8 cellular contexts compared by ENCODE assay signal in the genomic region with DNA sequence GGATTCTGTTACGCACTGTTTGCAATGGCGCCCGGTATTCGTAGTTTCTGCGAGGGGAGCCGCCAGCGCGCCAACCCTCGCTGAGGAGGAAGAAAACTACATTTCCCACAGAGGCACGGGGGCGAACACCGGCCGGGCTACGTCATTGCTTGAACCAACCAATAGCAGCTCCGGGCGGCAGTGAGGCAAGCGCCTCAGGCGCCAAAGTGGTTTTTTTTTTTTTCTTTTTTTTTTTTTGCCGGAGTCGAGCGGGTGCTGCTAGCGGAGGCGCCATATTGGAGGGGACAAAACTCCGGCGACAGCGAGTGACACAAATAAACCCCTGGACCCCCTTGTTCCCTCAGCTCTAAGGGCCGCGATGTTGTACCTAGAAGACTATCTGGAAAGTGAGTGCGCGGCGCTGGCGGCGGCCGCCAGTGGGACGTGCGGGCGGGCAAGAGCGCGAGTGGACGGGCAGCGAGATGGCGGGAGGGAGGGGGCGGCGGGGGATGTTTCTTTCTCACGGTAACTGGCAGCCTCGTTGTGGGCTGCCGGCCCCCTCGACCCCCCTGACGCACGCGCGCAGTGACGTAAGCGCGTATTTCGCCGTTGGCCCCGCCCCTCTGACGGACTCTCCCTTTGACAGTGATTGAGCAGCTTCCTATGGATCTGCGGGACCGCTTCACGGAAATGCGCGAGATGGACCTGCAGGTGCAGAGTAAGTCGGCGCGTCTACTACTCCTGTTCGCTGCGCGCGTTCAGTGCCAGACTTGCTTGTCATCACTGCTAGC. TPM values are rescaled to one million over a fixed set of nuclear protein-coding genes. Genes with fewer than 3 reads are reported as not detected.
DNase-seq lines count a peak whose midpoint lies in the region; ATAC-seq and TF ChIP-seq lines count a peak whose summit lies in the region.

A gene with protein sequence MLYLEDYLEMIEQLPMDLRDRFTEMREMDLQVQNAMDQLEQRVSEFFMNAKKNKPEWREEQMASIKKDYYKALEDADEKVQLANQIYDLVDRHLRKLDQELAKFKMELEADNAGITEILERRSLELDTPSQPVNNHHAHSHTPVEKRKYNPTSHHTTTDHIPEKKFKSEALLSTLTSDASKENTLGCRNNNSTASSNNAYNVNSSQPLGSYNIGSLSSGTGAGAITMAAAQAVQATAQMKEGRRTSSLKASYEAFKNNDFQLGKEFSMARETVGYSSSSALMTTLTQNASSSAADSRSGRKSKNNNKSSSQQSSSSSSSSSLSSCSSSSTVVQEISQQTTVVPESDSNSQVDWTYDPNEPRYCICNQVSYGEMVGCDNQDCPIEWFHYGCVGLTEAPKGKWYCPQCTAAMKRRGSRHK (plus strand): TSS at position 239 of the 770 bp plus-strand sequence. CDS start 120 bp downstream, at position 359.

- H3K9ac ChIP-seq in SK-N-SH, result peak within 1 kb of the TSS; percentile 95

- peak within 1 kb of the TSS; percentile 99 for H2AFZ ChIP-seq in SK-N-SH (ENCODE audit: low read depth)

- H3K9me3 ChIP-seq in SK-N-SH, result no peaks in the 10 kb centered on the region
- H3K9me3 ChIP-seq in gastroesophageal sphincter, result no peaks in the 10 kb centered on the region
- H3K9me3 ChIP-seq in neutrophil, result no peaks in the 10 kb centered on the region

- peaks cover 3% of the 10 kb centered on the region; the same call in 1 of the 2 replicates for H3K27me3 ChIP-seq in SK-N-SH (ENCODE audit: insufficient read depth)
- H3K27me3 ChIP-seq in gastroesophageal sphincter, result no peaks in the 10 kb centered on the region
- H3K27me3 ChIP-seq in neutrophil, result no peaks in the 10 kb centered on the region

- no peaks in the 10 kb centered on the region for H3F3A ChIP-seq in SK-N-SH (replicated peaks; ENCODE audit: insufficient read depth)

- H3K79me2 ChIP-seq in SK-N-SH (ENCODE audit: insufficient read depth), result peaks cover 29% of the 10 kb centered on the region

- peak; percentile 30 for TF ChIP-seq RAD21 in SK-N-SH (IDR thresholded peaks at IDR 0.05; ENCODE audit: low read length)

- TF ChIP-seq POLR2A in gastroesophageal sphincter (IDR thresholded peaks at IDR 0.05), result peak in 1 of 2 donors; percentile 40

- H3K4me3 ChIP-seq in SK-N-SH (ENCODE audit: low read depth in 2 of 2, low read length in 1 of 2), result peak within 1 kb of the TSS; percentile 92 to 98
- peak within 1 kb of the TSS; percentile 50 to 65 for H3K4me3 ChIP-seq in gastroesophageal sphincter
- H3K4me3 ChIP-seq in neutrophil (ENCODE audit: low read depth in 1 of 2, low read length in 1 of 2), result peak within 1 kb of the TSS; percentile 65 to 76

- TF ChIP-seq EP300 in SK-N-SH (IDR thresholded peaks at IDR 0.05; ENCODE audit: borderline replicate concordance in 1 of 2, low read depth in 1 of 2, low read length in 1 of 2), result no peak; a peak in 1 of 4 replicates
- no peak for TF ChIP-seq EP300 in gastroesophageal sphincter (IDR thresholded peaks at IDR 0.05)

- POLR2A ChIA-PET in SK-N-SH (lab: Yijun Ruan, JAX), result interaction anchor here (0.6 to 1.5 kb wide), 17 partner anchors 8 to 1730 kb away, joined by 3 to 11 read pairs (median 3); a partner anchor contains a TSS

- H4K20me1 ChIP-seq in SK-N-SH (ENCODE audit: insufficient read depth), result no peaks in the 10 kb centered on the region

- peak within 1 kb of the TSS; percentile 96 to 100 for H3K27ac ChIP-seq in SK-N-SH (ENCODE audit: low read depth in 2 of 2, low read length in 1 of 2)
- peak within 1 kb of the TSS; percentile 83 to 97 (median 96) for H3K27ac ChIP-seq in gastroesophageal sphincter
- peak within 1 kb of the TSS; percentile 99 for H3K27ac ChIP-seq in neutrophil
- H3K27ac ChIP-seq in substantia nigra (ENCODE audit: low read depth, low read length, poor library complexity, severe bottlenecking), result peak within 1 kb of the TSS; percentile 100

- DNase-seq in GM04504 (ENCODE audit: low read depth) (peak; percentile 95), NCI-H1048 (lab: John Stamatoyannopoulos, UW) (peak; percentile 95), SK-N-SH (peak; percentile 96), substantia nigra (lab: John Stamatoyannopoulos, UW) (peak; percentile 86 to 99 (median 97))
- DNase-seq in activated naive CD4-positive, alpha-beta T cell treated with anti-CD3 and anti-CD28 coated beads, Interleukin-2, amount 50 U/mL, for 16 hours, result peak; percentile 95

- ATAC-seq in HG02571 (IDR thresholded peaks at IDR 0.05; ENCODE audit: unreplicated experiment) (peak; percentile 97), gastroesophageal sphincter (peak; percentile 98)

- H3K9me2 ChIP-seq in SK-N-SH, result no peaks in the 10 kb centered on the region

- H3K36me3 ChIP-seq in SK-N-SH (replicated peaks in 1 of 2; ENCODE audit: control insufficient read depth in 1 of 2, insufficient read depth in 2 of 2, low read length in 1 of 2) (peaks cover 23 to 27% of the 10 kb centered on the region in 2 experiments), gastroesophageal sphincter (peaks cover 0 to 26% of the 10 kb centered on the region in 2 donors), neutrophil (peaks cover 27% of the 10 kb centered on the region)

- 1% methylated on average over 65 of the region's 71 CpGs for WGBS in SK-N-SH (ENCODE audit: low lambda C conversion rate)
- WGBS in gastroesophageal sphincter (ENCODE audit: low coverage in 1 of 2), 2 donors, result 0 to 1% methylated on average over 6 to 22 of the region's 71 CpGs

- TF ChIP-seq CTCF in SK-N-SH (IDR thresholded peaks at IDR 0.05) (no peak), gastroesophageal sphincter (IDR thresholded peaks at IDR 0.05) (peak in 1 of 4 experiments; percentile 10), neutrophil (IDR thresholded peaks at IDR 0.05) (peak; percentile 36)

- H3K4me2 ChIP-seq in SK-N-SH, result peak within 1 kb of the TSS; percentile 86

- CTCF ChIA-PET in SK-N-SH (lab: Yijun Ruan, JAX), result interaction anchor here (0.8 to 2.4 kb wide), 9 partner anchors 10 to 159 kb away, joined by 3 to 9 read pairs (median 4); a partner anchor contains a TSS

- H3K4me1 ChIP-seq in SK-N-SH (ENCODE audit: control insufficient read depth in 1 of 2, insufficient read depth in 2 of 2, low read depth in 1 of 2, low read length in 1 of 2) (peaks cover 5 to 20% of the 10 kb centered on the region in 2 experiments; a peak in 2 of 4 replicates), gastroesophageal sphincter (peaks cover 9 to 45% (median 9%) of the 10 kb centered on the region in 3 donors), neutrophil (ENCODE audit: control insufficient read depth in 1 of 2, insufficient read depth in 1 of 2, low read depth in 1 of 2, low read length in 1 of 2) (peaks cover 17 to 21% of the 10 kb centered on the region in 2 experiments)

TF ChIP-seq in SK-N-SH, 30 proteins besides CTCF, POLR2A, EP300 and RAD21 (continues in another document):
- TF ChIP-seq NRF1 (IDR thresholded peaks at IDR 0.05; ENCODE audit: low read depth, low read length), result peak; percentile 55
- TF ChIP-seq, protein P1, sequence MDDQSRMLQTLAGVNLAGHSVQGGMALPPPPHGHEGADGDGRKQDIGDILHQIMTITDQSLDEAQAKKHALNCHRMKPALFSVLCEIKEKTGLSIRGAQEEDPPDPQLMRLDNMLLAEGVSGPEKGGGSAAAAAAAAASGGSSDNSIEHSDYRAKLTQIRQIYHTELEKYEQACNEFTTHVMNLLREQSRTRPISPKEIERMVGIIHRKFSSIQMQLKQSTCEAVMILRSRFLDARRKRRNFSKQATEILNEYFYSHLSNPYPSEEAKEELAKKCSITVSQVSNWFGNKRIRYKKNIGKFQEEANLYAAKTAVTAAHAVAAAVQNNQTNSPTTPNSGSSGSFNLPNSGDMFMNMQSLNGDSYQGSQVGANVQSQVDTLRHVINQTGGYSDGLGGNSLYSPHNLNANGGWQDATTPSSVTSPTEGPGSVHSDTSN (IDR thresholded peaks at IDR 0.05), result peak; percentile 99
- 0 out of 2 replicates have a peak, but pooled peaks have one; percentile 13 for TF ChIP-seq MEF2A (IDR thresholded peaks at IDR 0.05; ENCODE audit: borderline replicate concordance, low read depth)
- TF ChIP-seq SMC3 (IDR thresholded peaks at IDR 0.05; ENCODE audit: low read depth, low read length), result no peak
- peak; percentile 63; the same call in 1 of the 2 replicates for TF ChIP-seq FOXJ3 (CRISPR knock-in tag; IDR thresholded peaks at IDR 0.05)
- no peak for TF ChIP-seq NFIC (IDR thresholded peaks at IDR 0.05; ENCODE audit: borderline replicate concordance)
- TF ChIP-seq ELF1 (IDR thresholded peaks at IDR 0.05), result peak; percentile 70
- TF ChIP-seq, protein P2, sequence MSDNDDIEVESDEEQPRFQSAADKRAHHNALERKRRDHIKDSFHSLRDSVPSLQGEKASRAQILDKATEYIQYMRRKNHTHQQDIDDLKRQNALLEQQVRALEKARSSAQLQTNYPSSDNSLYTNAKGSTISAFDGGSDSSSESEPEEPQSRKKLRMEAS (IDR thresholded peaks at IDR 0.05; ENCODE audit: low read depth), result peak; percentile 46
- TF ChIP-seq, protein P3, sequence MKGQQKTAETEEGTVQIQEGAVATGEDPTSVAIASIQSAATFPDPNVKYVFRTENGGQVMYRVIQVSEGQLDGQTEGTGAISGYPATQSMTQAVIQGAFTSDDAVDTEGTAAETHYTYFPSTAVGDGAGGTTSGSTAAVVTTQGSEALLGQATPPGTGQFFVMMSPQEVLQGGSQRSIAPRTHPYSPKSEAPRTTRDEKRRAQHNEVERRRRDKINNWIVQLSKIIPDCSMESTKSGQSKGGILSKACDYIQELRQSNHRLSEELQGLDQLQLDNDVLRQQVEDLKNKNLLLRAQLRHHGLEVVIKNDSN (IDR thresholded peaks at IDR 0.05; ENCODE audit: borderline replicate concordance, low read depth), result peak; percentile 15; the same call in 1 of the 2 replicates
- TF ChIP-seq, protein P4, sequence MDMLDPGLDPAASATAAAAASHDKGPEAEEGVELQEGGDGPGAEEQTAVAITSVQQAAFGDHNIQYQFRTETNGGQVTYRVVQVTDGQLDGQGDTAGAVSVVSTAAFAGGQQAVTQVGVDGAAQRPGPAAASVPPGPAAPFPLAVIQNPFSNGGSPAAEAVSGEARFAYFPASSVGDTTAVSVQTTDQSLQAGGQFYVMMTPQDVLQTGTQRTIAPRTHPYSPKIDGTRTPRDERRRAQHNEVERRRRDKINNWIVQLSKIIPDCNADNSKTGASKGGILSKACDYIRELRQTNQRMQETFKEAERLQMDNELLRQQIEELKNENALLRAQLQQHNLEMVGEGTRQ (IDR thresholded peaks at IDR 0.05; ENCODE audit: borderline replicate concordance, low read depth, low read length), result no peak
- peak; percentile 96 for TF ChIP-seq CHD2 (IDR thresholded peaks at IDR 0.05; ENCODE audit: low read length, partially characterized antibody)
- peak; percentile 74 for TF ChIP-seq TAF1 (IDR thresholded peaks at IDR 0.05; ENCODE audit: borderline replicate concordance, low read depth, low read length)

RNA-seq across cellular contexts. Expression of the gene that starts here (rescaled TPM):
- 8.3 and 12.5 TPM in 2 replicates for polyA plus RNA-seq in SK-N-SH (2012; rRNA removed)
- 11.8 and 15.3 TPM in 2 replicates for polyA plus RNA-seq in SK-N-SH (2012; cell fraction: cytosol; rRNA removed)
- 7.1 and 19.0 TPM in 2 replicates for polyA plus RNA-seq in SK-N-SH (2012; cell fraction: nucleus; rRNA removed)
- total RNA-seq in gastroesophageal sphincter, result 10 to 100 TPM; 11.2 to 23.0 (median 16.7) TPM

Comparison
In these comparisons a context has a peak if more than half of its experiments do, and no peak if none do; other contexts are left out.
1. Peak in every context shown above with its lines: DNase-seq, ATAC-seq, H3K4me3 ChIP-seq and H3K27ac ChIP-seq.